Comparison of ENCODE assay signal across 9 cellular contexts in genomic region chr16:1983053-1983543, GRCh38. TPM values are rescaled to one million over a fixed set of nuclear protein-coding genes. Genes with fewer than 3 reads are reported as not detected.
A peak's percentile ranks its signal among the peaks of the same experiment; 100 is the strongest.
DNase-seq lines count a peak whose midpoint lies in the region; ATAC-seq lines count a peak whose summit lies in the region.
"Had no signal": no experiment of that assay in that cellular context is flagged by ENCODE, and none has a peak within 500 bp of the region (broad histone marks: within the 10 kb centered on the region; RNA-seq: fewer than 3 reads in every experiment).

No MANE protein-coding gene starts in this region.

- peaks cover 15% of the 10 kb centered on the region for H3K79me2 ChIP-seq in ACC112 (ENCODE audit: control insufficient read depth, insufficient read depth, low read length, unreplicated experiment)

- H3K36me3 Mint-ChIP-seq in IgD-negative memory B cell: peaks cover 2% of the 10 kb centered on the region
- peaks cover 0 to 8% (median 4%) of the 10 kb centered on the region in 5 donors for H3K36me3 Mint-ChIP-seq in naive thymus-derived CD4-positive, alpha-beta T cell

- peak overlapping the region; percentile 58 to 85 (median 76) for H3K4me3 Mint-ChIP-seq in IgD-negative memory B cell
- peak overlapping the region; percentile 66 to 90 (median 81) for H3K4me3 Mint-ChIP-seq in naive thymus-derived CD4-positive, alpha-beta T cell

- H3K36me3 ChIP-seq in ACC112 (ENCODE audit: insufficient read depth, low read length): peaks cover 9% of the 10 kb centered on the region; the same call in 1 of the 2 replicates
- peaks cover 0 to 23% (median 0%) of the 10 kb centered on the region in 3 experiments for H3K36me3 ChIP-seq in naive thymus-derived CD4-positive, alpha-beta T cell (ENCODE audit: control insufficient read depth in 2 of 3, insufficient read depth in 3 of 3, low read length in 3 of 3)

- intact Hi-C loops in naive thymus-derived CD4-positive, alpha-beta T cell (cut with micrococcal nuclease): no loop called here

- CTCF ChIA-PET in naive thymus-derived CD4-positive, alpha-beta T cell (lab: Charles Lee): interaction anchor here (2.3 kb wide), 1 partner anchor 21 kb away, joined by 6 read pairs; no protein-coding TSS in a partner anchor

- POLR2A ChIA-PET in naive thymus-derived CD4-positive, alpha-beta T cell (lab: Charles Lee): interaction anchor here (1.6 to 11.4 kb wide), 5 partner anchors 9 to 172 kb away, joined by 8 to 61 read pairs (median 18); partner anchors contain the start of genes RPS2, TBL3, TRAF7 and ZNF598

- DNase-seq in caudate nucleus (lab: John Stamatoyannopoulos, UW) (no peak), NCI-H510A (lab: John Stamatoyannopoulos, UW) (no peak), SK-N-DZ (ENCODE audit: low spot score) (no peak), C1 segment of cervical spinal cord (lab: John Stamatoyannopoulos, UW) (no peak)
- no peak for DNase-seq in naive thymus-derived CD4-positive, alpha-beta T cell
- DNase-seq in activated effector memory CD4-positive, alpha-beta T cell treated with Interleukin-2 at 50 U/mL for 16 hours: no peak

- H3K9me3 ChIP-seq in naive thymus-derived CD4-positive, alpha-beta T cell (ENCODE audit: control insufficient read depth in 2 of 3, low read length in 3 of 3): no peaks in the 10 kb centered on the region

- peaks cover 0 to 5% (median 0%) of the 10 kb centered on the region in 3 donors for H3K4me1 Mint-ChIP-seq in IgD-negative memory B cell
- peaks cover 0 to 27% (median 14%) of the 10 kb centered on the region in 7 donors for H3K4me1 Mint-ChIP-seq in naive thymus-derived CD4-positive, alpha-beta T cell

- peak overlapping the region; percentile 39 to 87 (median 87) for H3K27ac Mint-ChIP-seq in IgD-negative memory B cell
- H3K27ac Mint-ChIP-seq in naive thymus-derived CD4-positive, alpha-beta T cell: peak overlapping the region in 5 of 9 donors; percentile 4 to 63 (median 38)

- H3K9me3 Mint-ChIP-seq in IgD-negative memory B cell: no peaks in the 10 kb centered on the region
- no peaks in the 10 kb centered on the region for H3K9me3 Mint-ChIP-seq in naive thymus-derived CD4-positive, alpha-beta T cell

- peaks cover 42% of the 10 kb centered on the region for H3K27me3 ChIP-seq in ACC112 (ENCODE audit: insufficient read depth, low read length)
- peaks cover 0 to 3% of the 10 kb centered on the region in 2 donors for H3K27me3 ChIP-seq in naive thymus-derived CD4-positive, alpha-beta T cell (ENCODE audit: control insufficient read depth in 2 of 2, insufficient read depth in 2 of 2, low read length in 2 of 2)

- no peak overlapping the region for H2AFZ ChIP-seq in ACC112 (ENCODE audit: low read length, unreplicated experiment)

- H3K27ac ChIP-seq in ACC112 (ENCODE audit: low read depth, low read length): no peak overlapping the region
- H3K27ac ChIP-seq in caudate nucleus (ENCODE audit: low read depth, low read length): peak overlapping the region; percentile 87
- peak overlapping the region; percentile 69 for H3K27ac ChIP-seq in naive thymus-derived CD4-positive, alpha-beta T cell (ENCODE audit: low read depth, low read length)

- peaks cover 11% of the 10 kb centered on the region for H3K4me1 ChIP-seq in ACC112 (ENCODE audit: control insufficient read depth, insufficient read depth, low read length, unreplicated experiment)
- peaks cover 0 to 13% of the 10 kb centered on the region in 2 donors for H3K4me1 ChIP-seq in naive thymus-derived CD4-positive, alpha-beta T cell (ENCODE audit: control insufficient read depth in 2 of 2, insufficient read depth in 2 of 2, low read length in 2 of 2)

- ATAC-seq in naive thymus-derived CD4-positive, alpha-beta T cell: no peak

- peak overlapping the region; percentile 72 for H3K4me3 ChIP-seq in ACC112 (ENCODE audit: low read depth, low read length)
- H3K4me3 ChIP-seq in naive thymus-derived CD4-positive, alpha-beta T cell (ENCODE audit: low read length): peak overlapping the region; percentile 71

- H3K27me3 Mint-ChIP-seq in IgD-negative memory B cell: peaks cover 20% of the 10 kb centered on the region
- H3K27me3 Mint-ChIP-seq in naive thymus-derived CD4-positive, alpha-beta T cell: peaks cover 7 to 33% (median 10%) of the 10 kb centered on the region in 5 donors

RNA-seq across cellular contexts. Expression of gene GFER, which starts 0.9 kb away (rescaled TPM):
- polyA plus RNA-seq in IgD-negative memory B cell: 39.0 TPM
- total RNA-seq in naive thymus-derived CD4-positive, alpha-beta T cell: 10 to 100 TPM; 14.0 to 28.2 (median 18.1) TPM
- 10 to 100 TPM; 19.6 to 30.8 TPM for polyA plus RNA-seq in naive thymus-derived CD4-positive, alpha-beta T cell
- 49.5 and 50.6 TPM in 2 replicates for polyA plus RNA-seq in SK-N-DZ (2014; cell fraction: cytosol; rRNA removed)
- 69.2 and 77.4 TPM in 2 replicates for polyA plus RNA-seq in SK-N-DZ (2014; cell fraction: nucleus; rRNA removed)

RNA-seq across cellular contexts. Expression of gene NOXO1, which starts 1.8 kb away (rescaled TPM):
- not detected for polyA plus RNA-seq in IgD-negative memory B cell
- 1 to 10 TPM in 1 of 5 experiments, under 1 TPM in 4; 0.24 to 1.3 (median 0.79) TPM for total RNA-seq in naive thymus-derived CD4-positive, alpha-beta T cell
- under 1 TPM; 0.17 to 0.29 TPM for polyA plus RNA-seq in naive thymus-derived CD4-positive, alpha-beta T cell
- 1.3 TPM in 1 of 2 replicates, not detected in the other for polyA plus RNA-seq in SK-N-DZ (2014; cell fraction: cytosol; rRNA removed)
- polyA plus RNA-seq in SK-N-DZ (2014; cell fraction: nucleus; rRNA removed): 2.5 TPM in 1 of 2 replicates, not detected in the other

RNA-seq across cellular contexts. Expression of gene SYNGR3, which starts 6.7 kb away (rescaled TPM):
- polyA plus RNA-seq in IgD-negative memory B cell: 4.9 TPM
- 1 to 10 TPM in 2 of 5 experiments, under 1 TPM in 3; 0.49 to 8.8 (median 0.80) TPM for total RNA-seq in naive thymus-derived CD4-positive, alpha-beta T cell
- polyA plus RNA-seq in naive thymus-derived CD4-positive, alpha-beta T cell: 1 to 10 TPM in 1 of 2 donors, under 1 TPM in 1; 0.92 to 1.6 TPM
- polyA plus RNA-seq in SK-N-DZ (2014; cell fraction: cytosol; rRNA removed): 11.1 and 18.9 TPM in 2 replicates
- 25.7 and 34.4 TPM in 2 replicates for polyA plus RNA-seq in SK-N-DZ (2014; cell fraction: nucleus; rRNA removed)

RNA-seq across cellular contexts. Expression of gene TBL3, which starts 11.2 kb away (rescaled TPM):
- polyA plus RNA-seq in IgD-negative memory B cell: 52.0 TPM
- 10 to 100 TPM; 17.2 to 45.2 (median 27.6) TPM for total RNA-seq in naive thymus-derived CD4-positive, alpha-beta T cell
- 10 to 100 TPM; 59.4 to 89.8 TPM for polyA plus RNA-seq in naive thymus-derived CD4-positive, alpha-beta T cell
- 88.7 and 137 TPM in 2 replicates for polyA plus RNA-seq in SK-N-DZ (2014; cell fraction: cytosol; rRNA removed)
- 187 and 198 TPM in 2 replicates for polyA plus RNA-seq in SK-N-DZ (2014; cell fraction: nucleus; rRNA removed)

RNA-seq across cellular contexts. Expression of gene RNF151, which starts 16.4 kb away (rescaled TPM):
- not detected for polyA plus RNA-seq in IgD-negative memory B cell
- under 1 TPM in 1 of 5 experiments, not detected in 4; 0.51 TPM for total RNA-seq in naive thymus-derived CD4-positive, alpha-beta T cell
- polyA plus RNA-seq in naive thymus-derived CD4-positive, alpha-beta T cell: not detected
- polyA plus RNA-seq in SK-N-DZ (2014; cell fraction: cytosol; rRNA removed): not detected in 2 replicates
- polyA plus RNA-seq in SK-N-DZ (2014; cell fraction: nucleus; rRNA removed): not detected in 2 replicates
- total RNA-seq: LHCN-M2 had no signal
